1 cellular context compared by ENCODE assay signal in the genomic region with DNA sequence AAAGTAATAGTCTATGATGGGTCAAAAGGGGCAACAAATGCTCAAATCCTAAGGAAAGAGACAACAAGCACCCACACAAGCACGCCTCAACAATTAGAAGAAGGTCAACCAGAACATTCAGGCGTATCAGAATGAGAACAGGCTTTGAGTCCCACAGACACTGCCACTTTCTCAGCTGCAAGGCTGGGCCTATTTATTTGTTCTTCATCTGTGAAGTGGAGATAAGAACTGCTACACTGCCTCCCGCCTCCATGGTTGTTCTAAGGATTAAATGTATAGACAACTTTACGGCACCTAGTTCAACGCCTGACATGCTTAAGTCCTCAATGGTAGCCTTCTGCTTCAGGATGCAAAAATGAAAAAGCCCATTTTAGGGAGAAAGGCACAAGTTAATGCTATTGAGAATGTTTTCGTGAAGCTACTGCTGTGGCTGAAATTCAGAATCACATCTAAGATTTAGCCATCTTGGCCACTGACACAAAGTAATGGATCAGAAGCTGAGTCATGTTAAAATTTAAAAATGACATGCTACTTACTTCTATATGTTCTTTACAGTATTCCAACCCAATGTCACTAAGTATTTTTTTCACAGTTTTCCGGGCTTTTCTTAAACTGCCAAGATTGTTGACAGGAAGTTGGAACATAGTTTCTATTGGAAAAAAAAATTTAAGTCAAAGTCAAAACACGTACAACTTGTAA.
TF ChIP-seq lines count a peak whose summit lies in the region.

No MANE protein-coding gene starts in this region.

TF ChIP-seq in K562, 482 proteins besides CTCF, POLR2A, EP300 and RAD21 (continues in another document):
- TF ChIP-seq ZSCAN32 (CRISPR knock-in tag; IDR thresholded peaks at IDR 0.05), result no peak
- no peak for TF ChIP-seq IFI16 (CRISPR knock-in tag; IDR thresholded peaks at IDR 0.05)
- no peak for TF ChIP-seq FUS (optimal IDR thresholded peaks at IDR 0.05; ENCODE audit: low read depth, low read length)
- no peak for TF ChIP-seq MYNN (IDR thresholded peaks at IDR 0.05)
- TF ChIP-seq MYNN (CRISPR knock-in tag; IDR thresholded peaks at IDR 0.05), result no peak
- no peak for TF ChIP-seq OTX1 (CRISPR knock-in tag; IDR thresholded peaks at IDR 0.05)
- no peak for TF ChIP-seq ZNF830 (CRISPR knock-in tag; IDR thresholded peaks at IDR 0.05)
- no peak for TF ChIP-seq XRCC4 (IDR thresholded peaks at IDR 0.05; ENCODE audit: extremely low read depth, insufficient read depth, insufficient read length)
- TF ChIP-seq PHTF2 (CRISPR knock-in tag; IDR thresholded peaks at IDR 0.05), result no peak
- no peak for TF ChIP-seq NR4A1 (CRISPR knock-in tag; IDR thresholded peaks at IDR 0.05)
- peak; percentile 48; the same call in 1 of the 2 replicates for TF ChIP-seq NR4A1 (tag; IDR thresholded peaks at IDR 0.05)
- TF ChIP-seq FOXK2 (conservative IDR thresholded peaks at IDR 0.05 in 1 of 2, IDR thresholded peaks at IDR 0.05 in 1 of 2; ENCODE audit: low read depth in 2 of 2), result peak; percentile 79 to 80
- TF ChIP-seq ZNF589 (CRISPR knock-in tag; IDR thresholded peaks at IDR 0.05; ENCODE audit: low read depth), result peak; percentile 79; the same call in 1 of the 2 replicates
- no peak for TF ChIP-seq SETDB1 (IDR thresholded peaks at IDR 0.05; ENCODE audit: low read length)
- TF ChIP-seq, protein P1, sequence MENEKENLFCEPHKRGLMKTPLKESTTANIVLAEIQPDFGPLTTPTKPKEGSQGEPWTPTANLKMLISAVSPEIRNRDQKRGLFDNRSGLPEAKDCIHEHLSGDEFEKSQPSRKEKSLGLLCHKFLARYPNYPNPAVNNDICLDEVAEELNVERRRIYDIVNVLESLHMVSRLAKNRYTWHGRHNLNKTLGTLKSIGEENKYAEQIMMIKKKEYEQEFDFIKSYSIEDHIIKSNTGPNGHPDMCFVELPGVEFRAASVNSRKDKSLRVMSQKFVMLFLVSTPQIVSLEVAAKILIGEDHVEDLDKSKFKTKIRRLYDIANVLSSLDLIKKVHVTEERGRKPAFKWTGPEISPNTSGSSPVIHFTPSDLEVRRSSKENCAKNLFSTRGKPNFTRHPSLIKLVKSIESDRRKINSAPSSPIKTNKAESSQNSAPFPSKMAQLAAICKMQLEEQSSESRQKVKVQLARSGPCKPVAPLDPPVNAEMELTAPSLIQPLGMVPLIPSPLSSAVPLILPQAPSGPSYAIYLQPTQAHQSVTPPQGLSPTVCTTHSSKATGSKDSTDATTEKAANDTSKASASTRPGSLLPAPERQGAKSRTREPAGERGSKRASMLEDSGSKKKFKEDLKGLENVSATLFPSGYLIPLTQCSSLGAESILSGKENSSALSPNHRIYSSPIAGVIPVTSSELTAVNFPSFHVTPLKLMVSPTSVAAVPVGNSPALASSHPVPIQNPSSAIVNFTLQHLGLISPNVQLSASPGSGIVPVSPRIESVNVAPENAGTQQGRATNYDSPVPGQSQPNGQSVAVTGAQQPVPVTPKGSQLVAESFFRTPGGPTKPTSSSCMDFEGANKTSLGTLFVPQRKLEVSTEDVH (IDR thresholded peaks at IDR 0.05; ENCODE audit: low read depth, partially characterized antibody), result no peak
- no peak for TF ChIP-seq CREBBP (IDR thresholded peaks at IDR 0.05; ENCODE audit: low read depth, low read length)
- TF ChIP-seq MTA1 (IDR thresholded peaks at IDR 0.05; ENCODE audit: borderline replicate concordance), result peak; percentile 64; the same call in 1 of the 2 replicates
- TF ChIP-seq NR2C2 (CRISPR knock-in tag; IDR thresholded peaks at IDR 0.05), result no peak
- TF ChIP-seq NR2C2 (tag; IDR thresholded peaks at IDR 0.05), result no peak
- no peak for TF ChIP-seq MCM7 (IDR thresholded peaks at IDR 0.05)
- no peak for TF ChIP-seq NONO (IDR thresholded peaks at IDR 0.05; ENCODE audit: low read depth in 2 of 2, low read length in 1 of 2)
- TF ChIP-seq, protein P2, sequence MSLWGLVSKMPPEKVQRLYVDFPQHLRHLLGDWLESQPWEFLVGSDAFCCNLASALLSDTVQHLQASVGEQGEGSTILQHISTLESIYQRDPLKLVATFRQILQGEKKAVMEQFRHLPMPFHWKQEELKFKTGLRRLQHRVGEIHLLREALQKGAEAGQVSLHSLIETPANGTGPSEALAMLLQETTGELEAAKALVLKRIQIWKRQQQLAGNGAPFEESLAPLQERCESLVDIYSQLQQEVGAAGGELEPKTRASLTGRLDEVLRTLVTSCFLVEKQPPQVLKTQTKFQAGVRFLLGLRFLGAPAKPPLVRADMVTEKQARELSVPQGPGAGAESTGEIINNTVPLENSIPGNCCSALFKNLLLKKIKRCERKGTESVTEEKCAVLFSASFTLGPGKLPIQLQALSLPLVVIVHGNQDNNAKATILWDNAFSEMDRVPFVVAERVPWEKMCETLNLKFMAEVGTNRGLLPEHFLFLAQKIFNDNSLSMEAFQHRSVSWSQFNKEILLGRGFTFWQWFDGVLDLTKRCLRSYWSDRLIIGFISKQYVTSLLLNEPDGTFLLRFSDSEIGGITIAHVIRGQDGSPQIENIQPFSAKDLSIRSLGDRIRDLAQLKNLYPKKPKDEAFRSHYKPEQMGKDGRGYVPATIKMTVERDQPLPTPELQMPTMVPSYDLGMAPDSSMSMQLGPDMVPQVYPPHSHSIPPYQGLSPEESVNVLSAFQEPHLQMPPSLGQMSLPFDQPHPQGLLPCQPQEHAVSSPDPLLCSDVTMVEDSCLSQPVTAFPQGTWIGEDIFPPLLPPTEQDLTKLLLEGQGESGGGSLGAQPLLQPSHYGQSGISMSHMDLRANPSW (CRISPR knock-in tag; IDR thresholded peaks at IDR 0.05), result no peak
- TF ChIP-seq ZNF282 (CRISPR knock-in tag; IDR thresholded peaks at IDR 0.05), result no peak
- peak; percentile 75 to 88 for TF ChIP-seq TRIM24 (IDR thresholded peaks at IDR 0.05)
- TF ChIP-seq KAT7 (CRISPR knock-in tag; IDR thresholded peaks at IDR 0.05; ENCODE audit: borderline replicate concordance), result no peak
- TF ChIP-seq, protein P3, sequence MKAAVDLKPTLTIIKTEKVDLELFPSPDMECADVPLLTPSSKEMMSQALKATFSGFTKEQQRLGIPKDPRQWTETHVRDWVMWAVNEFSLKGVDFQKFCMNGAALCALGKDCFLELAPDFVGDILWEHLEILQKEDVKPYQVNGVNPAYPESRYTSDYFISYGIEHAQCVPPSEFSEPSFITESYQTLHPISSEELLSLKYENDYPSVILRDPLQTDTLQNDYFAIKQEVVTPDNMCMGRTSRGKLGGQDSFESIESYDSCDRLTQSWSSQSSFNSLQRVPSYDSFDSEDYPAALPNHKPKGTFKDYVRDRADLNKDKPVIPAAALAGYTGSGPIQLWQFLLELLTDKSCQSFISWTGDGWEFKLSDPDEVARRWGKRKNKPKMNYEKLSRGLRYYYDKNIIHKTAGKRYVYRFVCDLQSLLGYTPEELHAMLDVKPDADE (conservative IDR thresholded peaks at IDR 0.05; ENCODE audit: control insufficient read depth, low read depth, low read length), result no peak
- TF ChIP-seq, protein P4, sequence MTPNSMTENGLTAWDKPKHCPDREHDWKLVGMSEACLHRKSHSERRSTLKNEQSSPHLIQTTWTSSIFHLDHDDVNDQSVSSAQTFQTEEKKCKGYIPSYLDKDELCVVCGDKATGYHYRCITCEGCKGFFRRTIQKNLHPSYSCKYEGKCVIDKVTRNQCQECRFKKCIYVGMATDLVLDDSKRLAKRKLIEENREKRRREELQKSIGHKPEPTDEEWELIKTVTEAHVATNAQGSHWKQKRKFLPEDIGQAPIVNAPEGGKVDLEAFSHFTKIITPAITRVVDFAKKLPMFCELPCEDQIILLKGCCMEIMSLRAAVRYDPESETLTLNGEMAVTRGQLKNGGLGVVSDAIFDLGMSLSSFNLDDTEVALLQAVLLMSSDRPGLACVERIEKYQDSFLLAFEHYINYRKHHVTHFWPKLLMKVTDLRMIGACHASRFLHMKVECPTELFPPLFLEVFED (CRISPR knock-in tag; conservative IDR thresholded peaks at IDR 0.05), result no peak
- TF ChIP-seq POLR3A (IDR thresholded peaks at IDR 0.05; ENCODE audit: borderline replicate concordance, extremely low read depth, insufficient read depth, insufficient read length), result no peak
- TF ChIP-seq, protein P5, sequence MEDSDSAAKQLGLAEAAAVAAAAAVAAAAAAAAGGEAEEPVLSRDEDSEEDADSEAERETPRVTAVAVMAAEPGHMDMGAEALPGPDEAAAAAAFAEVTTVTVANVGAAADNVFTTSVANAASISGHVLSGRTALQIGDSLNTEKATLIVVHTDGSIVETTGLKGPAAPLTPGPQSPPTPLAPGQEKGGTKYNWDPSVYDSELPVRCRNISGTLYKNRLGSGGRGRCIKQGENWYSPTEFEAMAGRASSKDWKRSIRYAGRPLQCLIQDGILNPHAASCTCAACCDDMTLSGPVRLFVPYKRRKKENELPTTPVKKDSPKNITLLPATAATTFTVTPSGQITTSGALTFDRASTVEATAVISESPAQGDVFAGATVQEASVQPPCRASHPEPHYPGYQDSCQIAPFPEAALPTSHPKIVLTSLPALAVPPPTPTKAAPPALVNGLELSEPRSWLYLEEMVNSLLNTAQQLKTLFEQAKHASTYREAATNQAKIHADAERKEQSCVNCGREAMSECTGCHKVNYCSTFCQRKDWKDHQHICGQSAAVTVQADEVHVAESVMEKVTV (CRISPR knock-in tag; IDR thresholded peaks at IDR 0.05), result no peak
- TF ChIP-seq ZNF146 (CRISPR knock-in tag; IDR thresholded peaks at IDR 0.05; ENCODE audit: unreplicated experiment), result no peak
- TF ChIP-seq, protein P6, sequence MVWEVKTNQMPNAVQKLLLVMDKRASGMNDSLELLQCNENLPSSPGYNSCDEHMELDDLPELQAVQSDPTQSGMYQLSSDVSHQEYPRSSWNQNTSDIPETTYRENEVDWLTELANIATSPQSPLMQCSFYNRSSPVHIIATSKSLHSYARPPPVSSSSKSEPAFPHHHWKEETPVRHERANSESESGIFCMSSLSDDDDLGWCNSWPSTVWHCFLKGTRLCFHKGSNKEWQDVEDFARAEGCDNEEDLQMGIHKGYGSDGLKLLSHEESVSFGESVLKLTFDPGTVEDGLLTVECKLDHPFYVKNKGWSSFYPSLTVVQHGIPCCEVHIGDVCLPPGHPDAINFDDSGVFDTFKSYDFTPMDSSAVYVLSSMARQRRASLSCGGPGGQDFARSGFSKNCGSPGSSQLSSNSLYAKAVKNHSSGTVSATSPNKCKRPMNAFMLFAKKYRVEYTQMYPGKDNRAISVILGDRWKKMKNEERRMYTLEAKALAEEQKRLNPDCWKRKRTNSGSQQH (CRISPR knock-in tag; IDR thresholded peaks at IDR 0.05), result no peak
- no peak for TF ChIP-seq ZNF75A (CRISPR knock-in tag; IDR thresholded peaks at IDR 0.05)
- TF ChIP-seq DNMT1 (IDR thresholded peaks at IDR 0.05), result no peak
- TF ChIP-seq, protein P7, sequence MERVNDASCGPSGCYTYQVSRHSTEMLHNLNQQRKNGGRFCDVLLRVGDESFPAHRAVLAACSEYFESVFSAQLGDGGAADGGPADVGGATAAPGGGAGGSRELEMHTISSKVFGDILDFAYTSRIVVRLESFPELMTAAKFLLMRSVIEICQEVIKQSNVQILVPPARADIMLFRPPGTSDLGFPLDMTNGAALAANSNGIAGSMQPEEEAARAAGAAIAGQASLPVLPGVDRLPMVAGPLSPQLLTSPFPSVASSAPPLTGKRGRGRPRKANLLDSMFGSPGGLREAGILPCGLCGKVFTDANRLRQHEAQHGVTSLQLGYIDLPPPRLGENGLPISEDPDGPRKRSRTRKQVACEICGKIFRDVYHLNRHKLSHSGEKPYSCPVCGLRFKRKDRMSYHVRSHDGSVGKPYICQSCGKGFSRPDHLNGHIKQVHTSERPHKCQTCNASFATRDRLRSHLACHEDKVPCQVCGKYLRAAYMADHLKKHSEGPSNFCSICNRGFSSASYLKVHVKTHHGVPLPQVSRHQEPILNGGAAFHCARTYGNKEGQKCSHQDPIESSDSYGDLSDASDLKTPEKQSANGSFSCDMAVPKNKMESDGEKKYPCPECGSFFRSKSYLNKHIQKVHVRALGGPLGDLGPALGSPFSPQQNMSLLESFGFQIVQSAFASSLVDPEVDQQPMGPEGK (CRISPR knock-in tag; IDR thresholded peaks at IDR 0.05; ENCODE audit: borderline replicate concordance), result no peak
- TF ChIP-seq SMARCC2 (IDR thresholded peaks at IDR 0.05; ENCODE audit: low read depth), result peak; percentile 87
- TF ChIP-seq, protein P8, sequence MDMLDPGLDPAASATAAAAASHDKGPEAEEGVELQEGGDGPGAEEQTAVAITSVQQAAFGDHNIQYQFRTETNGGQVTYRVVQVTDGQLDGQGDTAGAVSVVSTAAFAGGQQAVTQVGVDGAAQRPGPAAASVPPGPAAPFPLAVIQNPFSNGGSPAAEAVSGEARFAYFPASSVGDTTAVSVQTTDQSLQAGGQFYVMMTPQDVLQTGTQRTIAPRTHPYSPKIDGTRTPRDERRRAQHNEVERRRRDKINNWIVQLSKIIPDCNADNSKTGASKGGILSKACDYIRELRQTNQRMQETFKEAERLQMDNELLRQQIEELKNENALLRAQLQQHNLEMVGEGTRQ (CRISPR knock-in tag; IDR thresholded peaks at IDR 0.05), result no peak
- TF ChIP-seq SRSF3 (IDR thresholded peaks at IDR 0.05; ENCODE audit: insufficient read depth, low read length), result no peak
- peak; percentile 96 for TF ChIP-seq TCF3 (CRISPR knock-in tag; IDR thresholded peaks at IDR 0.05)
- peak; percentile 71; the same call in 1 of the 2 replicates for TF ChIP-seq MTA3 (IDR thresholded peaks at IDR 0.05; ENCODE audit: borderline replicate concordance)
- no peak for TF ChIP-seq SREBF1 (IDR thresholded peaks at IDR 0.05; ENCODE audit: borderline replicate concordance, low read depth, low read length)
- TF ChIP-seq HEY1 (CRISPR knock-in tag; IDR thresholded peaks at IDR 0.05; ENCODE audit: borderline replicate concordance), result no peak
- no peak for TF ChIP-seq ZNF253 (CRISPR knock-in tag; conservative IDR thresholded peaks at IDR 0.05)
- TF ChIP-seq KLF13 (tag; IDR thresholded peaks at IDR 0.05; ENCODE audit: borderline replicate concordance, low read depth), result no peak
- peak; percentile 94 for TF ChIP-seq NCOR1 (IDR thresholded peaks at IDR 0.05)
- no peak for TF ChIP-seq ELF4 (CRISPR knock-in tag; IDR thresholded peaks at IDR 0.05)
- TF ChIP-seq NR1H2 (CRISPR knock-in tag; IDR thresholded peaks at IDR 0.05), result no peak
- TF ChIP-seq NFYB (IDR thresholded peaks at IDR 0.05; ENCODE audit: extremely low read depth, insufficient read length), result no peak
- TF ChIP-seq, protein P9, sequence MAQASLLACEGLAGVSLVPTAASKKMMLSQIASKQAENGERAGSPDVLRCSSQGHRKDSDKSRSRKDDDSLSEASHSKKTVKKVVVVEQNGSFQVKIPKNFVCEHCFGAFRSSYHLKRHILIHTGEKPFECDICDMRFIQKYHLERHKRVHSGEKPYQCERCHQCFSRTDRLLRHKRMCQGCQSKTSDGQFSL (CRISPR knock-in tag; IDR thresholded peaks at IDR 0.05), result no peak
- TF ChIP-seq, protein P9 (tag; IDR thresholded peaks at IDR 0.05), result no peak
- TF ChIP-seq ILK (tag; IDR thresholded peaks at IDR 0.05; ENCODE audit: borderline replicate concordance, low read depth), result no peak
- no peak for TF ChIP-seq PHB (CRISPR knock-in tag; IDR thresholded peaks at IDR 0.05)
- peak; percentile 74; the same call in 1 of the 2 replicates for TF ChIP-seq NFATC3 (IDR thresholded peaks at IDR 0.05)
- TF ChIP-seq KDM2B (CRISPR knock-in tag; IDR thresholded peaks at IDR 0.05), result no peak
- TF ChIP-seq U2AF1 (optimal IDR thresholded peaks at IDR 0.05; ENCODE audit: low read depth, low read length), result no peak
- TF ChIP-seq RBM14 (IDR thresholded peaks at IDR 0.05; ENCODE audit: borderline replicate concordance, insufficient read depth, low read depth, low read length), result no peak
